Comparison of ENCODE assay signal across 19 cellular contexts in the genomic region with DNA sequence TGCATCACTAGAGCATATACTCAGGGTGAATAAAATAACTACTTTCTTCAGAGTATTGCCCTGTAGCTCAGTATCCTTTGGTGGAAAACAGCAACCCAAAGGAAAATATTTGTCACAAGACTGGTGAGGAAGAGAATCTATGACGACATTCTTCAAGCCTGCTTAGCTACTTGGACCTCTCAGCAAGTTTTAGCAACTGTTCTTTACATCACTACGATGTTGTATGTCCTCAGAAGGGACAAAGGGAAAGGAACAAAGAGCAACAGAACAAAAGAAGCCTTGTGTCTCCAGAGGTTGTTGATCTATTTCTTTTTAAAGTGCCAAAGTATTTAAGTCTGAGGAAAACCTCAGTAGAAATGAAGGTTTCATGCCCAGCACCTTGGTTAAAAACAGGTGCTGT.
"Had no signal": no experiment of that assay in that cellular context is flagged by ENCODE, and none has a peak within 500 bp of the region (broad histone marks: within the 10 kb centered on the region; RNA-seq: fewer than 3 reads in every experiment).

No MANE protein-coding gene starts in this region.

- H3K4me3 Mint-ChIP-seq: activated naive CD8-positive, alpha-beta T cell treated with anti-CD3 and anti-CD28 coated beads, Interleukin-2, amount 10 ng/mL, durations not matched to agents 7 days and 5 days; dendritic cell treated with granulocyte-macrophage colony-stimulating factor and Interleukin-4, amounts not matched to agents 40 ng/mL and 50 ng/mL, for 4 days; mesothelial cell of epicardium; T-cell had no signal

- FAIRE-seq: pancreas, small intestine had no signal

- H3K27ac Mint-ChIP-seq: activated naive CD8-positive, alpha-beta T cell treated with anti-CD3 and anti-CD28 coated beads, Interleukin-2, amount 10 ng/mL, durations not matched to agents 7 days and 5 days; dendritic cell treated with granulocyte-macrophage colony-stimulating factor and Interleukin-4, amounts not matched to agents 40 ng/mL and 50 ng/mL, for 4 days; T-cell had no signal

- H3K4me1 Mint-ChIP-seq: activated naive CD8-positive, alpha-beta T cell treated with anti-CD3 and anti-CD28 coated beads, Interleukin-2, amount 10 ng/mL, durations not matched to agents 7 days and 5 days; T-cell had no signal

- DNase-seq: activated CD4-positive, alpha-beta T cell treated with anti-CD3 and anti-CD28 coated beads for 1 hour; activated CD4-positive, alpha-beta T cell treated with anti-CD3 and anti-CD28 coated beads, Interleukin-2, amount 50 U/mL, for 4 hours; activated naive CD4-positive, alpha-beta T cell; activated naive CD8-positive, alpha-beta T cell treated with anti-CD3 and anti-CD28 coated beads, Interleukin-2, amount 10 ng/mL, durations not matched to agents 7 days and 5 days; activated T-cell treated with anti-CD3 and anti-CD28 coated beads for 4 hours; anterior cingulate cortex; cerebellar nuclear complex; erythroblast; glutamatergic neuron; hypothalamus; pancreas; small intestine; stimulated activated CD4-positive, alpha-beta T cell treated with anti-CD3 and anti-CD28 coated beads, Interleukin-4, amount 100 ng/mL, for 4 hours; stimulated activated naive CD8-positive, alpha-beta T cell treated with anti-CD3 and anti-CD28 coated beads, Interleukin-15, Interleukin-2, amounts not matched to agents 100 U/mL and 50 U/mL, for 24 hours; T-cell; T-helper 9 cell; upper lobe of right lung had no signal

- H3K9me3 Mint-ChIP-seq: mesothelial cell of epicardium had no signal

- H3K36me3 Mint-ChIP-seq: activated naive CD8-positive, alpha-beta T cell treated with anti-CD3 and anti-CD28 coated beads, Interleukin-2, amount 10 ng/mL, durations not matched to agents 7 days and 5 days; mesothelial cell of epicardium; T-cell had no signal

- H3K27me3 Mint-ChIP-seq: activated naive CD8-positive, alpha-beta T cell treated with anti-CD3 and anti-CD28 coated beads, Interleukin-2, amount 10 ng/mL, durations not matched to agents 7 days and 5 days; dendritic cell treated with granulocyte-macrophage colony-stimulating factor and Interleukin-4, amounts not matched to agents 40 ng/mL and 50 ng/mL, for 4 days; T-cell had no signal
